Comparison of ENCODE assay signal across 12 cellular contexts in genomic region chr18:58638446-58638845, GRCh38. TPM values are rescaled to one million over a fixed set of nuclear protein-coding genes. Genes with fewer than 3 reads are reported as not detected.
DNase-seq lines count a peak whose midpoint lies in the region; ATAC-seq and TF ChIP-seq lines count a peak whose summit lies in the region.
"Had no signal": no experiment of that assay in that cellular context is flagged by ENCODE, and none has a peak within 500 bp of the region (broad histone marks: within the 10 kb centered on the region; RNA-seq: fewer than 3 reads in every experiment).

No MANE protein-coding gene starts in this region.

- H4K20me1 ChIP-seq in OCI-LY7 (ENCODE audit: insufficient read depth, low read length) (no peaks in the 10 kb centered on the region), hepatocyte (ENCODE audit: insufficient read depth, poor library complexity, severe bottlenecking) (no peaks in the 10 kb centered on the region)

- H3K27me3 ChIP-seq in hepatocyte (no peaks in the 10 kb centered on the region), right atrium auricular region (no peaks in the 10 kb centered on the region)

- no peak overlapping the region for H3K27ac ChIP-seq in OCI-LY7 (ENCODE audit: low read depth, low read length, poor library complexity, severe bottlenecking)
- no peak overlapping the region for H3K27ac ChIP-seq in hepatocyte
- no peak overlapping the region for H3K27ac ChIP-seq in RWPE1
- H3K27ac ChIP-seq in right atrium auricular region, result no peak overlapping the region
- H3K27ac ChIP-seq: C4-2B had no signal

- peak; percentile 48 for ATAC-seq in HG02642 (IDR thresholded peaks at IDR 0.05; ENCODE audit: poor library complexity, unreplicated experiment)

- CTCF ChIA-PET in OCI-LY7 (lab: Charles Lee; ENCODE audit: unreplicated experiment), result no interaction called here
- CTCF ChIA-PET in RWPE1 (lab: Yijun Ruan, JAX), result no interaction called here

- H2AFZ ChIP-seq in OCI-LY7 (ENCODE audit: low read length) (no peak overlapping the region), hepatocyte (peak overlapping the region; percentile 24)

- H3K9me3 ChIP-seq in OCI-LY7 (ENCODE audit: low read length), result no peaks in the 10 kb centered on the region
- no peaks in the 10 kb centered on the region for H3K9me3 ChIP-seq in hepatocyte (ENCODE audit: low read depth)
- H3K9me3 ChIP-seq in right atrium auricular region, result no peaks in the 10 kb centered on the region

- DNase-seq in CD14-positive monocyte (ENCODE audit: low spot score), result no peak
- peak; percentile 25 for DNase-seq in OCI-LY7 (ENCODE audit: low spot score)
- DNase-seq in hepatocyte (ENCODE audit: low spot score), result no peak
- DNase-seq in RWPE1 (ENCODE audit: low spot score), result no peak
- no peak for DNase-seq in retina
- DNase-seq in D341Med (ENCODE audit: low spot score), result no peak
- no peak for DNase-seq in right atrium auricular region (ENCODE audit: low spot score)
- DNase-seq: activated naive CD8-positive, alpha-beta T cell treated with anti-CD3 and anti-CD28 coated beads, Interleukin-2, amount 10 ng/mL, durations not matched to agents 7 days and 5 days; NCI-H187 treated with DMSO at 0.1 percent for 48 hours had no signal

- H3K9me2 ChIP-seq in OCI-LY7 (ENCODE audit: insufficient read depth, low read length) (no peaks in the 10 kb centered on the region), hepatocyte (replicated peaks; ENCODE audit: insufficient read depth) (no peaks in the 10 kb centered on the region)

- WGBS in hepatocyte (ENCODE audit: low lambda C conversion rate, missing lambda C conversion rate), result 76% methylated on average over 2 of the region's 2 CpGs

- peaks cover 0 to 3% (median 0%) of the 10 kb centered on the region in 3 donors for H3K27me3 Mint-ChIP-seq in CD14-positive monocyte (ENCODE audit: low read depth in 3 of 3)
- H3K27me3 Mint-ChIP-seq: activated naive CD8-positive, alpha-beta T cell treated with anti-CD3 and anti-CD28 coated beads, Interleukin-2, amount 10 ng/mL, durations not matched to agents 7 days and 5 days had no signal

- intact Hi-C loops in CD14-positive monocyte (cut with micrococcal nuclease) (no loop called here), OCI-LY7 (cut with micrococcal nuclease; ENCODE audit: unreplicated experiment) (no loop called here)

- H3K36me3 Mint-ChIP-seq in CD14-positive monocyte, result peaks cover 0 to 2% of the 10 kb centered on the region in 2 donors

- peak overlapping the region in 6 of 7 donors; percentile 20 to 76 (median 58) for H3K27ac Mint-ChIP-seq in CD14-positive monocyte

- no peaks in the 10 kb centered on the region for H3K9me3 Mint-ChIP-seq in CD14-positive monocyte
- H3K9me3 Mint-ChIP-seq: neural crest cell had no signal

- H3K4me2 ChIP-seq in OCI-LY7 (ENCODE audit: low read length), result no peak overlapping the region
- H3K4me2 ChIP-seq in hepatocyte, result no peak overlapping the region

- POLR2A ChIA-PET in OCI-LY7 (lab: Charles Lee), result no interaction called here
- POLR2A ChIA-PET in RWPE1 (lab: Yijun Ruan, JAX; ENCODE audit: low non-redundant PET), result no interaction called here

- no peaks in the 10 kb centered on the region for H3K79me2 ChIP-seq in OCI-LY7 (ENCODE audit: insufficient read depth, low read depth, low read length)
- no peaks in the 10 kb centered on the region for H3K79me2 ChIP-seq in hepatocyte

- H3K4me1 ChIP-seq in OCI-LY7 (ENCODE audit: insufficient read depth, low read length, poor library complexity, severe bottlenecking) (peaks cover 9% of the 10 kb centered on the region), hepatocyte (ENCODE audit: insufficient read depth) (peaks cover 15% of the 10 kb centered on the region), right atrium auricular region (no peaks in the 10 kb centered on the region)

- no peak for TF ChIP-seq CTCF in CD14-positive monocyte (IDR thresholded peaks at IDR 0.05)
- no peak for TF ChIP-seq CTCF in OCI-LY7 (conservative IDR thresholded peaks at IDR 0.05; ENCODE audit: low read length)
- no peak for TF ChIP-seq CTCF in hepatocyte (IDR thresholded peaks at IDR 0.05; ENCODE audit: poor library complexity)
- no peak for TF ChIP-seq CTCF in RWPE1 (conservative IDR thresholded peaks at IDR 0.05; ENCODE audit: low read depth)
- no peak for TF ChIP-seq CTCF in right atrium auricular region (IDR thresholded peaks at IDR 0.05)

- peaks cover 33% of the 10 kb centered on the region for H3K4me1 Mint-ChIP-seq in CD14-positive monocyte

- peak overlapping the region in 1 of 2 donors; percentile 46 for H3K4me3 Mint-ChIP-seq in CD14-positive monocyte
- H3K4me3 Mint-ChIP-seq: activated naive CD8-positive, alpha-beta T cell treated with anti-CD3 and anti-CD28 coated beads, Interleukin-2, amount 10 ng/mL, durations not matched to agents 7 days and 5 days; neural crest cell had no signal

- no TSS peak for BruUV-seq in OCI-LY7 (replicated peaks; lab: Mats Ljungman, UMichigan)

- no peak overlapping the region for H3K4me3 ChIP-seq in OCI-LY7 (ENCODE audit: low read depth, low read length, poor library complexity, severe bottlenecking)
- no peak overlapping the region for H3K4me3 ChIP-seq in hepatocyte
- H3K4me3 ChIP-seq in right atrium auricular region, result no peak overlapping the region

- H3K36me3 ChIP-seq in OCI-LY7 (ENCODE audit: insufficient read depth, low read length), result no peaks in the 10 kb centered on the region
- no peaks in the 10 kb centered on the region for H3K36me3 ChIP-seq in hepatocyte (replicated peaks; ENCODE audit: insufficient read depth, low read depth)
- no peaks in the 10 kb centered on the region for H3K36me3 ChIP-seq in right atrium auricular region

RNA-seq across cellular contexts. Expression of gene ALPK2, which starts 9.6 kb away (rescaled TPM):
- polyA plus RNA-seq in CD14-positive monocyte (under 1 TPM; 0.16 to 0.52 TPM), hepatocyte (13.6 and 18.5 TPM in 2 replicates)
- total RNA-seq in OCI-LY7 (2014; rRNA removed; shearing (Covaris generic)), result not detected in 2 replicates
- total RNA-seq in OCI-LY7 (2022) (not detected in 2 replicates), hepatocyte (22.8 and 25.0 TPM in 2 replicates), right atrium auricular region (100 to 1,000 TPM; 160 to 166 TPM)
- total RNA-seq: neural crest cell had no signal

RNA-seq across cellular contexts. Expression of gene MALT1, which starts 32.8 kb away (rescaled TPM):
- 10 to 100 TPM; 18.3 to 23.8 TPM for polyA plus RNA-seq in CD14-positive monocyte
- 14.4 and 15.5 TPM in 2 replicates for total RNA-seq in OCI-LY7 (2014; rRNA removed; shearing (Covaris generic))
- total RNA-seq in OCI-LY7 (2022), result 18.5 and 20.4 TPM in 2 replicates
- total RNA-seq in hepatocyte, result 31.3 and 35.9 TPM in 2 replicates
- polyA plus RNA-seq in hepatocyte, result 9.7 and 14.9 TPM in 2 replicates
- total RNA-seq in right atrium auricular region, result 10 to 100 TPM in 1 of 2 donors, 1 to 10 TPM in 1; 9.9 to 10.9 TPM

Comparison
In these comparisons a context has a peak if more than half of its experiments do, and no peak if none do; other contexts are left out.
1. RNA of gene ALPK2, which starts 9.6 kb away (total RNA-seq): 160 to 166 TPM in right atrium auricular region and 22.8 to 25.0 TPM in hepatocyte; not detected in OCI-LY7; every median in the first group is over 10 times any median in the second.